ENCODE assay signal across 8 cellular contexts in genomic region chr6:144349690-144350132, GRCh38.
DNase-seq lines count a peak whose midpoint lies in the region; ATAC-seq and TF ChIP-seq lines count a peak whose summit lies in the region.

No MANE protein-coding gene starts in this region.

- TF ChIP-seq CTCF in Loucy (conservative IDR thresholded peaks at IDR 0.05; ENCODE audit: low read length) (no peak), MCF 10A (IDR thresholded peaks at IDR 0.05; ENCODE audit: unreplicated experiment) (no peak)

- H3K36me3 Mint-ChIP-seq in CD4-positive, CD25-positive, alpha-beta regulatory T cell: peaks cover 12% of the 10 kb centered on the region
- H3K36me3 Mint-ChIP-seq in MCF 10A (ENCODE audit: insufficient read depth, unreplicated experiment): peaks cover 16% of the 10 kb centered on the region

- H3K27me3 Mint-ChIP-seq in CD4-positive, CD25-positive, alpha-beta regulatory T cell: no peaks in the 10 kb centered on the region
- H3K27me3 Mint-ChIP-seq in MCF 10A (ENCODE audit: insufficient read depth, unreplicated experiment): no peaks in the 10 kb centered on the region

- peaks cover 34 to 95% (median 75%) of the 10 kb centered on the region in 4 donors for H3K4me1 Mint-ChIP-seq in CD4-positive, CD25-positive, alpha-beta regulatory T cell
- peaks cover 37% of the 10 kb centered on the region for H3K4me1 Mint-ChIP-seq in MCF 10A (ENCODE audit: insufficient read depth, unreplicated experiment)

- H3K9me2 ChIP-seq in Loucy (replicated peaks; ENCODE audit: low read depth, low read length): no peaks in the 10 kb centered on the region

- no peaks in the 10 kb centered on the region for H3K36me3 ChIP-seq in CD4-positive, CD25-positive, alpha-beta regulatory T cell (ENCODE audit: control insufficient read depth, insufficient read depth, low read length)
- H3K36me3 ChIP-seq in Loucy (ENCODE audit: insufficient read depth, low read length): no peaks in the 10 kb centered on the region

- peak overlapping the region; percentile 84 to 97 (median 86) for H3K4me3 Mint-ChIP-seq in CD4-positive, CD25-positive, alpha-beta regulatory T cell
- peak overlapping the region; percentile 7 for H3K4me3 Mint-ChIP-seq in MCF 10A (ENCODE audit: unreplicated experiment)

- H3K4me3 ChIP-seq in CD4-positive, CD25-positive, alpha-beta regulatory T cell (ENCODE audit: low read depth, low read length): peak overlapping the region; percentile 89
- peak overlapping the region; percentile 73 for H3K4me3 ChIP-seq in Loucy (ENCODE audit: low read length, poor library complexity, severe bottlenecking)

- H4K20me1 ChIP-seq in Loucy (ENCODE audit: insufficient read depth, low read length, poor library complexity, severe bottlenecking): peaks cover 17% of the 10 kb centered on the region

- H2AFZ ChIP-seq in Loucy (ENCODE audit: low read length): no peak overlapping the region

- peak in 1 of 3 donors; percentile 57 for DNase-seq in CD4-positive, CD25-positive, alpha-beta regulatory T cell
- DNase-seq in MCF 10A (ENCODE audit: unreplicated experiment) (peak; percentile 81), myocyte (ENCODE audit: low read depth) (peak; percentile 30), cerebellar nuclear complex (lab: John Stamatoyannopoulos, UW) (no peak)

- H3K4me1 ChIP-seq in CD4-positive, CD25-positive, alpha-beta regulatory T cell (ENCODE audit: control insufficient read depth, insufficient read depth, low read length, poor library complexity, severe bottlenecking): peaks cover 90% of the 10 kb centered on the region
- H3K4me1 ChIP-seq in Loucy (ENCODE audit: insufficient read depth, low read length, poor library complexity, severe bottlenecking): peaks cover 82% of the 10 kb centered on the region

- H3K27me3 ChIP-seq in CD4-positive, CD25-positive, alpha-beta regulatory T cell (ENCODE audit: control insufficient read depth, insufficient read depth, low read length): no peaks in the 10 kb centered on the region
- H3K27me3 ChIP-seq in Loucy (ENCODE audit: insufficient read depth, low read length, poor library complexity, severe bottlenecking): no peaks in the 10 kb centered on the region

- H3K27ac ChIP-seq in CD4-positive, CD25-positive, alpha-beta regulatory T cell (ENCODE audit: insufficient read depth, low read length, poor library complexity, severe bottlenecking): peak overlapping the region; percentile 89

- peaks cover 0 to 1% (median 0%) of the 10 kb centered on the region in 7 donors for H3K9me3 Mint-ChIP-seq in CD4-positive, CD25-positive, alpha-beta regulatory T cell
- H3K9me3 Mint-ChIP-seq in MCF 10A (ENCODE audit: unreplicated experiment): no peaks in the 10 kb centered on the region

- peak overlapping the region; percentile 71 for H3K9ac ChIP-seq in Loucy (ENCODE audit: low read depth, low read length, poor library complexity, severe bottlenecking)

- peak overlapping the region; percentile 96 for H3K4me2 ChIP-seq in Loucy (ENCODE audit: low read depth, low read length, poor library complexity, severe bottlenecking)

- intact Hi-C loops in MCF 10A (cut with micrococcal nuclease): loop anchor here (10.0 kb wide), 1 partner anchor 65 kb away; no protein-coding TSS in a partner anchor

- ATAC-seq in CD4-positive, CD25-positive, alpha-beta regulatory T cell (ENCODE audit: low read depth in 2 of 2): peak; percentile 58 to 60
- peak; percentile 46 for ATAC-seq in GM21447 (IDR thresholded peaks at IDR 0.05; ENCODE audit: unreplicated experiment)
- ATAC-seq in GM21526 (IDR thresholded peaks at IDR 0.05; ENCODE audit: low FRiP score, unreplicated experiment): no peak
- ATAC-seq in HG02840 (IDR thresholded peaks at IDR 0.05; ENCODE audit: low FRiP score, unreplicated experiment): no peak

- H3K9me3 ChIP-seq in CD4-positive, CD25-positive, alpha-beta regulatory T cell (ENCODE audit: control insufficient read depth in 2 of 2, low read length in 2 of 2): no peaks in the 10 kb centered on the region
- no peaks in the 10 kb centered on the region for H3K9me3 ChIP-seq in Loucy (ENCODE audit: insufficient read depth, low read depth, low read length)

- POLR2A ChIA-PET in MCF 10A (lab: Yijun Ruan, JAX): interaction anchor here (1.1 to 1.5 kb wide), 2 partner anchors 9 to 63 kb away, joined by 3 to 10 read pairs; partner anchors contain the start of gene UTRN

- BruUV-seq in MCF 10A (replicated peaks; lab: Mats Ljungman, UMichigan): no TSS peak

- H3F3A ChIP-seq in Loucy (ENCODE audit: low read depth): peaks cover 22% of the 10 kb centered on the region; the same call in 1 of the 2 replicates

- CTCF ChIA-PET in MCF 10A (lab: Yijun Ruan, JAX): interaction anchor here (0.6 kb wide), 1 partner anchor 126 kb away, joined by 6 read pairs; no protein-coding TSS in a partner anchor

- peak overlapping the region; percentile 89 to 97 (median 90) for H3K27ac Mint-ChIP-seq in CD4-positive, CD25-positive, alpha-beta regulatory T cell
- peak overlapping the region; percentile 37 for H3K27ac Mint-ChIP-seq in MCF 10A (ENCODE audit: low read depth, unreplicated experiment)

- peaks cover 90% of the 10 kb centered on the region for H3K79me2 ChIP-seq in Loucy (ENCODE audit: insufficient read depth, low read length)

Comparison
In these comparisons a context has a peak if more than half of its experiments do, and no peak if none do; other contexts are left out.
1. ATAC-seq: peak in CD4-positive, CD25-positive, alpha-beta regulatory T cell (2 of 2) and GM21447 (single experiment); none in GM21526 (single experiment) and HG02840 (single experiment).
2. DNase-seq: peak in MCF 10A (single experiment) and myocyte (single experiment); none in cerebellar nuclear complex (0 of 2).